ENCODE assay signal across 16 cellular contexts in the genomic region with DNA sequence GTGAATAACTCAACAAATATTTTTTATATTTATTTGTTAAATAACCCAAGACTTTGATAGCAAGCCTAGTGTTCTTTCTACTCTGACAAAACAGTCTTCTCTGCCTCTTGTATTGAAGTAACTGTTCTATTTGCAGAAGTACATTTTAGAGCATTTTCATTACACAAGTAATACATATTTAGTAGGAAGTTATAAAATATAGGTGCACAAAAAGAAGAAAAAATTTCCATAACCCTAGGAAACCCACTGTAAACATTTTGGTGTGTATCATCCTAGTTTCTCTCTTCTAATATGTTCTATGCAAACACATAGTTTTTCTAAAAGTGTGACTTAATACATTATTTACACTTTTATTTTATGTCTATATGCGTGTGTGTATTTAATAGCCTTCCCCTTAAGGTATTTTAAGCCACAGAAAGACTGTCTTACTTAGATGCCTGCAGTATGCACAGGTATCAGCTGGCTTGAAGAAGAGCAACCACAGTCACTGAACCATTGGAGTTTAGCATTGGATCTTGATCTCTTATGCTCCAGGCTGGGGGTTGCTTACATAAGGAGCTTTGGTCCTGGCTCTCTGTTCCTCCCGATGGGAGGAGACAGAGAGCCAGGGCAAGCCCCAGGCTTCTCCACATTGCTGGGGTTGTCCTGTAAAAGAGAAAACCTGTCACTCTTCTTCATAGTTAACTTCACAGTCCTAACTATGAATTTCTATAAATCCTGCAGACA. TPM values are rescaled to one million over a fixed set of nuclear protein-coding genes. Genes with fewer than 3 reads are reported as not detected.
DNase-seq lines count a peak whose midpoint lies in the region; ATAC-seq and TF ChIP-seq lines count a peak whose summit lies in the region.
"Had no signal": no experiment of that assay in that cellular context is flagged by ENCODE, and none has a peak within 500 bp of the region (broad histone marks: within the 10 kb centered on the region; RNA-seq: fewer than 3 reads in every experiment).

No MANE protein-coding gene starts in this region.

- H3K4me1 ChIP-seq in esophagus muscularis mucosa, result peaks cover 26 to 31% (median 26%) of the 10 kb centered on the region in 4 donors
- H3K4me1 ChIP-seq in lower lobe of right lung, result peaks cover 36% of the 10 kb centered on the region
- H3K4me1 ChIP-seq in suprapubic skin, result peaks cover 27% of the 10 kb centered on the region

- H3K36me3 ChIP-seq in esophagus muscularis mucosa (peaks cover 0 to 50% (median 23%) of the 10 kb centered on the region in 4 donors), lower lobe of right lung (peaks cover 51% of the 10 kb centered on the region), suprapubic skin (peaks cover 44% of the 10 kb centered on the region)

- H3K9me3 ChIP-seq in esophagus muscularis mucosa (no peaks in the 10 kb centered on the region), lower lobe of right lung (no peaks in the 10 kb centered on the region), suprapubic skin (no peaks in the 10 kb centered on the region)
- H3K9me3 ChIP-seq: transverse colon had no signal

- TF ChIP-seq POLR2A in esophagus muscularis mucosa (IDR thresholded peaks at IDR 0.05; ENCODE audit: low read depth) (no peak), suprapubic skin (IDR thresholded peaks at IDR 0.05) (no peak)

- DNase-seq in DMS 273 (lab: John Stamatoyannopoulos, UW; ENCODE audit: unreplicated experiment) (peak; percentile 2), DMS 273 treated with DMSO at 0.1 percent for 48 hours (lab: John Stamatoyannopoulos, UW) (no peak), esophagus muscularis mucosa (ENCODE audit: extremely low spot score) (no peak), lower lobe of right lung (no peak), suprapubic skin (ENCODE audit: low spot score in 2 of 2) (no peak), HuH-7.5 (ENCODE audit: low spot score) (no peak), KG1 (lab: John Stamatoyannopoulos, UW) (no peak), SIG-M5 (lab: John Stamatoyannopoulos, UW) (no peak)
- DNase-seq: 8988T; activated naive CD4-positive, alpha-beta T cell; Calu3; MM.1S; naive thymus-derived CD8-positive, alpha-beta T cell; NCI-H2171 treated with DMSO at 0.1 percent for 48 hours; transverse colon had no signal

- peak overlapping the region in 1 of 4 donors; percentile 26 for H3K27ac ChIP-seq in esophagus muscularis mucosa (replicated peaks in 1 of 4)
- H3K27ac ChIP-seq in lower lobe of right lung, result no peak overlapping the region
- no peak overlapping the region for H3K27ac ChIP-seq in suprapubic skin
- H3K27ac ChIP-seq: cardiac muscle cell had no signal

- TF ChIP-seq EP300 in esophagus muscularis mucosa (IDR thresholded peaks at IDR 0.05) (no peak), suprapubic skin (IDR thresholded peaks at IDR 0.05) (no peak)

- TF ChIP-seq CTCF in esophagus muscularis mucosa (IDR thresholded peaks at IDR 0.05) (no peak), lower lobe of right lung (IDR thresholded peaks at IDR 0.05) (no peak), suprapubic skin (IDR thresholded peaks at IDR 0.05) (no peak)

- H3K4me3 ChIP-seq in esophagus muscularis mucosa, result peak overlapping the region; percentile 46 to 61 (median 54)
- peak overlapping the region; percentile 61 for H3K4me3 ChIP-seq in lower lobe of right lung
- H3K4me3 ChIP-seq in suprapubic skin, result peak overlapping the region; percentile 53
- H3K4me3 ChIP-seq: cardiac muscle cell had no signal

- intact Hi-C loops in esophagus muscularis mucosa (cut with DNase I), result no loop called here
- intact Hi-C loops in lower lobe of right lung (cut with DNase I), result loop anchor here (5.0 kb wide), 1 partner anchor 79 kb away; no protein-coding TSS in a partner anchor

- no peaks in the 10 kb centered on the region for H3K27me3 ChIP-seq in esophagus muscularis mucosa
- H3K27me3 ChIP-seq in lower lobe of right lung (ENCODE audit: low read depth), result no peaks in the 10 kb centered on the region
- H3K27me3 ChIP-seq in suprapubic skin, result no peaks in the 10 kb centered on the region
- H3K27me3 ChIP-seq: cardiac muscle cell, transverse colon had no signal

- peak; percentile 42 to 59 for ATAC-seq in lower lobe of right lung
- ATAC-seq: naive thymus-derived CD8-positive, alpha-beta T cell had no signal

- 73% methylated on average over 2 of the region's 2 CpGs for WGBS in esophagus muscularis mucosa
- WGBS in suprapubic skin, result 37% methylated on average over 2 of the region's 2 CpGs

RNA-seq across cellular contexts. Expression of a gene that starts 3.8 kb away (rescaled TPM):
- total RNA-seq in esophagus muscularis mucosa (100 to 1,000 TPM; 119 to 284 (median 180) TPM), lower lobe of right lung (705 TPM), suprapubic skin (100 to 1,000 TPM; 206 to 286 (median 238) TPM)

RNA-seq across cellular contexts. Expression of a gene that starts 51.3 kb away (rescaled TPM):
- total RNA-seq in esophagus muscularis mucosa (under 1 TPM; 0.40 to 0.66 (median 0.47) TPM), lower lobe of right lung (1.3 TPM), suprapubic skin (1 to 10 TPM in 2 of 4 donors, under 1 TPM in 1, not detected in 1; 0.36 to 1.7 (median 1.1) TPM)
